In the genomic region with DNA sequence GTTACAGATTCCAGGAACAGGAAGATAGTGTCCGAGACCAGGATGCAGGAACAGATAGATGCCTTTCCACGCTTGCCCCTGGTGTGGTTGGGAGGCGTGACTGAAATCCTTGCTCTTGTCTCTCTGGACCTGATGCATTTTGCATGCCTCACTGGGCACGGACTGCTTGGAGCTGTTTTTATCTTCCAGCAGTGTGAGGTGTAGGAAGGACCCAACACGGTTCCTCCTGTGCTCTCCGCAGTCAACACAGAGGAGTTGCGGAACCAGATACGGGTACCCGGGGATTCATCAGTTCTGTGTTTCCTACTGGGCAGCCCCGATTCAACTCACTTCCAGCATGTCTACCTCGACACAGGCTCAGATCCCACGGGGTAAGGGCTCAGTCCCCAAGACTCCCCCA, we compare ENCODE assay signal across 13 cellular contexts. TPM values are rescaled to one million over a fixed set of nuclear protein-coding genes. Genes with fewer than 3 reads are reported as not detected.
DNase-seq lines count a peak whose midpoint lies in the region; ATAC-seq, FAIRE-seq and TF ChIP-seq lines count a peak whose summit lies in the region.
"Had no signal": no experiment of that assay in that cellular context is flagged by ENCODE, and none has a peak within 500 bp of the region (broad histone marks: within the 10 kb centered on the region; RNA-seq: fewer than 3 reads in every experiment).

No MANE protein-coding gene starts in this region.

- peaks cover 59% of the 10 kb centered on the region for H3K4me1 Mint-ChIP-seq in CD14-positive monocyte

- H3K4me1 ChIP-seq in OCI-LY7 (ENCODE audit: insufficient read depth, low read length, poor library complexity, severe bottlenecking) (peaks cover 63% of the 10 kb centered on the region), fibroblast of lung (ENCODE audit: control insufficient read depth, extremely low read depth, insufficient read depth, low read length) (peaks cover 42% of the 10 kb centered on the region), pancreas (peaks cover 49 to 73% (median 60%) of the 10 kb centered on the region in 3 donors), foreskin keratinocyte (peaks cover 17% of the 10 kb centered on the region)

- peaks cover 30% of the 10 kb centered on the region for H4K20me1 ChIP-seq in OCI-LY7 (ENCODE audit: insufficient read depth, low read length)
- H4K20me1 ChIP-seq in fibroblast of lung (ENCODE audit: control insufficient read depth, extremely low read depth, insufficient read depth, low read length), result no peaks in the 10 kb centered on the region

- H3K27ac ChIP-seq in OCI-LY7 (ENCODE audit: low read depth, low read length, poor library complexity, severe bottlenecking), result no peak overlapping the region
- peak overlapping the region; percentile 34 for H3K27ac ChIP-seq in fibroblast of lung (ENCODE audit: insufficient read depth, low read length)
- peak overlapping the region; percentile 54 to 92 (median 74) for H3K27ac ChIP-seq in pancreas
- H3K27ac ChIP-seq in foreskin keratinocyte, result no peak overlapping the region

- intact Hi-C loops in CD14-positive monocyte (cut with micrococcal nuclease), result no loop called here
- intact Hi-C loops in OCI-LY7 (cut with micrococcal nuclease; ENCODE audit: unreplicated experiment), result no loop called here
- intact Hi-C loops in pancreas (cut with DNase I), result loop anchor here in 1 of 3 donors (10.0 kb wide), 1 partner anchor 55 kb away; no protein-coding TSS in a partner anchor

- peaks cover 22 to 30% of the 10 kb centered on the region in 2 donors for H3K36me3 Mint-ChIP-seq in CD14-positive monocyte

- H3K4me3 ChIP-seq in OCI-LY7 (ENCODE audit: low read depth, low read length, poor library complexity, severe bottlenecking) (no peak overlapping the region), fibroblast of lung (replicated peaks in 1 of 4; ENCODE audit: control extremely low read depth in 1 of 4, insufficient read depth in 1 of 4, low read depth in 3 of 4, low read length in 4 of 4) (no peak overlapping the region), pancreas (no peak overlapping the region)
- H3K4me3 ChIP-seq: mucosa of descending colon had no signal

- no peak for DNase-seq in CD14-positive monocyte (ENCODE audit: low spot score)
- DNase-seq in OCI-LY7 (ENCODE audit: low spot score), result no peak
- no peak for DNase-seq in fibroblast of lung (ENCODE audit: low read depth in 2 of 2)
- DNase-seq in pancreas, result no peak
- DNase-seq in NCI-H510A treated with DMSO at 0.1 percent for 48 hours (lab: John Stamatoyannopoulos, UW), result no peak
- no peak for DNase-seq in foreskin keratinocyte
- DNase-seq in AG08395 (ENCODE audit: low spot score), result no peak
- DNase-seq: activated CD4-positive, alpha-beta T cell treated with anti-CD3 and anti-CD28 coated beads, Interleukin-2, amount 10 ng/mL, durations not matched to agents 7 days and 5 days; mucosa of descending colon; NCI-H187 treated with DMSO at 0.1 percent for 48 hours; SIG-M5 had no signal

- H3K27ac Mint-ChIP-seq in CD14-positive monocyte, result peak overlapping the region; percentile 40 to 100 (median 100)
- H3K27ac Mint-ChIP-seq: activated CD4-positive, alpha-beta T cell treated with anti-CD3 and anti-CD28 coated beads, Interleukin-2, amount 10 ng/mL, durations not matched to agents 7 days and 5 days had no signal

- H3K9ac ChIP-seq in fibroblast of lung (ENCODE audit: insufficient read depth, low read length), result no peak overlapping the region

- POLR2A ChIA-PET in OCI-LY7 (lab: Charles Lee), result interaction anchor here (0.5 kb wide), 1 partner anchor 506 kb away, joined by 4 read pairs; no protein-coding TSS in a partner anchor

- peaks cover 100% of the 10 kb centered on the region for H3K79me2 ChIP-seq in OCI-LY7 (ENCODE audit: insufficient read depth, low read depth, low read length)
- peaks cover 83% of the 10 kb centered on the region for H3K79me2 ChIP-seq in fibroblast of lung (ENCODE audit: control insufficient read depth, insufficient read depth, low read length)

- TF ChIP-seq CTCF in CD14-positive monocyte (IDR thresholded peaks at IDR 0.05) (no peak), OCI-LY7 (conservative IDR thresholded peaks at IDR 0.05; ENCODE audit: low read length) (no peak), fibroblast of lung (conservative IDR thresholded peaks at IDR 0.05 in 1 of 2, IDR thresholded peaks at IDR 0.05 in 1 of 2; ENCODE audit: low read depth in 1 of 2, low read length in 2 of 2) (no peak), pancreas (IDR thresholded peaks at IDR 0.05) (no peak), foreskin keratinocyte (conservative IDR thresholded peaks at IDR 0.05) (no peak)

- H3K4me2 ChIP-seq in OCI-LY7 (ENCODE audit: low read length), result peak overlapping the region; percentile 59
- H3K4me2 ChIP-seq in fibroblast of lung (ENCODE audit: extremely low read depth, insufficient read depth, low read length), result peak overlapping the region; percentile 32

- H3K9me3 ChIP-seq in OCI-LY7 (ENCODE audit: low read length) (no peaks in the 10 kb centered on the region; the same call in 1 of the 2 replicates), fibroblast of lung (ENCODE audit: control insufficient read depth, insufficient read depth, low read depth, low read length) (no peaks in the 10 kb centered on the region), pancreas (no peaks in the 10 kb centered on the region)
- H3K9me3 ChIP-seq: mucosa of descending colon had no signal

- peaks cover 0 to 2% (median 0%) of the 10 kb centered on the region in 7 donors for H3K9me3 Mint-ChIP-seq in CD14-positive monocyte
- H3K9me3 Mint-ChIP-seq: activated CD4-positive, alpha-beta T cell treated with anti-CD3 and anti-CD28 coated beads, Interleukin-2, amount 10 ng/mL, durations not matched to agents 7 days and 5 days had no signal

- peaks cover 0 to 3% (median 0%) of the 10 kb centered on the region in 3 donors for H3K27me3 Mint-ChIP-seq in CD14-positive monocyte (ENCODE audit: low read depth in 3 of 3)
- H3K27me3 Mint-ChIP-seq: activated CD4-positive, alpha-beta T cell treated with anti-CD3 and anti-CD28 coated beads, Interleukin-2, amount 10 ng/mL, durations not matched to agents 7 days and 5 days had no signal

- no peak for ATAC-seq in pancreas
- ATAC-seq in foreskin keratinocyte, result no peak
- no peak for ATAC-seq in HG02885 (IDR thresholded peaks at IDR 0.05; ENCODE audit: poor library complexity, unreplicated experiment)
- ATAC-seq: mucosa of descending colon had no signal

- FAIRE-seq in pancreas (lab: Jason Lieb, UNC), result no peak
- FAIRE-seq: D721Med had no signal

- 80 to 82% methylated on average over 12 of the region's 12 CpGs for WGBS in pancreas, 2 donors

- H3K36me3 ChIP-seq in OCI-LY7 (ENCODE audit: insufficient read depth, low read length), result peaks cover 36% of the 10 kb centered on the region
- H3K36me3 ChIP-seq in fibroblast of lung (ENCODE audit: control insufficient read depth, insufficient read depth, low read length), result peaks cover 4% of the 10 kb centered on the region
- no peaks in the 10 kb centered on the region for H3K36me3 ChIP-seq in pancreas

- no TSS peak for BruUV-seq in OCI-LY7 (replicated peaks; lab: Mats Ljungman, UMichigan)

- no peak overlapping the region for H2AFZ ChIP-seq in OCI-LY7 (ENCODE audit: low read length)
- no peak overlapping the region for H2AFZ ChIP-seq in fibroblast of lung (ENCODE audit: low read length)

- H3K27me3 ChIP-seq in fibroblast of lung (ENCODE audit: control insufficient read depth, insufficient read depth, low read length) (no peaks in the 10 kb centered on the region), pancreas (no peaks in the 10 kb centered on the region), foreskin keratinocyte (no peaks in the 10 kb centered on the region)

- CTCF ChIA-PET in OCI-LY7 (lab: Charles Lee; ENCODE audit: unreplicated experiment), result no interaction called here

- no peak overlapping the region for H3K4me3 Mint-ChIP-seq in CD14-positive monocyte
- H3K4me3 Mint-ChIP-seq: activated CD4-positive, alpha-beta T cell treated with anti-CD3 and anti-CD28 coated beads, Interleukin-2, amount 10 ng/mL, durations not matched to agents 7 days and 5 days had no signal

- H3K9me2 ChIP-seq in OCI-LY7 (ENCODE audit: insufficient read depth, low read length), result no peaks in the 10 kb centered on the region

RNA-seq across cellular contexts. Expression of a gene that starts 6.5 kb away (rescaled TPM):
- under 1 TPM; 0.32 to 0.75 TPM for polyA plus RNA-seq in CD14-positive monocyte
- 19.5 and 27.7 TPM in 2 replicates for total RNA-seq in OCI-LY7 (2014; rRNA removed; shearing (Covaris generic))
- 86.0 and 88.3 TPM in 2 replicates for total RNA-seq in OCI-LY7 (2022)
- 2.8 and 3.1 TPM in 2 replicates for total RNA-seq in fibroblast of lung
- 5.4 and 7.3 TPM in 2 replicates for polyA plus RNA-seq in fibroblast of lung
- polyA plus RNA-seq in fibroblast of lung (2012), result 11.1 and 11.6 TPM in 2 replicates
- 95.5 and 113 TPM in 2 replicates for polyA minus RNA-seq in fibroblast of lung (ENCODE audit: low replicate concordance)
- total RNA-seq in pancreas, result 10 to 100 TPM; 11.7 to 20.4 (median 14.5) TPM
- 10 to 100 TPM; 14.4 to 34.4 TPM for polyA plus RNA-seq in pancreas
- total RNA-seq in foreskin keratinocyte, result 8.4 and 10.7 TPM in 2 replicates
- polyA plus RNA-seq in foreskin keratinocyte, result 4.9 and 5.6 TPM in 2 replicates

RNA-seq across cellular contexts. Expression of a gene that starts 18.9 kb away (rescaled TPM):
- polyA plus RNA-seq in CD14-positive monocyte (10 to 100 TPM in 1 of 2 donors, 1 to 10 TPM in 1; 9.6 to 12.4 TPM), fibroblast of lung (68.0 and 103 TPM in 2 replicates), pancreas (100 to 1,000 TPM in 1 of 2 donors, 10 to 100 TPM in 1; 88.3 to 102 TPM), foreskin keratinocyte (78.5 and 81.7 TPM in 2 replicates)
- total RNA-seq in OCI-LY7 (2014; rRNA removed; shearing (Covaris generic)), result 56.6 and 80.0 TPM in 2 replicates
- total RNA-seq in OCI-LY7 (2022) (95.0 and 99.8 TPM in 2 replicates), fibroblast of lung (88.9 and 99.9 TPM in 2 replicates), pancreas (100 to 1,000 TPM in 1 of 6 donors, 10 to 100 TPM in 5; 75.2 to 105 (median 83.9) TPM), foreskin keratinocyte (123 and 138 TPM in 2 replicates)
- polyA plus RNA-seq in fibroblast of lung (2012), result 109 and 151 TPM in 2 replicates
- 716 and 807 TPM in 2 replicates for polyA minus RNA-seq in fibroblast of lung (ENCODE audit: low replicate concordance)

Comparison
In these comparisons a context has a peak if more than half of its experiments do, and no peak if none do; other contexts are left out.
1. H3K27ac ChIP-seq: peak in fibroblast of lung (single experiment) and pancreas (4 of 4); none in OCI-LY7 (single experiment) and foreskin keratinocyte (single experiment).